3 cellular contexts compared by ENCODE assay signal in genomic region chr15:25856059-25856458, GRCh38. TPM values are rescaled to one million over a fixed set of nuclear protein-coding genes. Genes with fewer than 3 reads are reported as not detected.
"Had no signal": no experiment of that assay in that cellular context is flagged by ENCODE, and none has a peak within 500 bp of the region (broad histone marks: within the 10 kb centered on the region; RNA-seq: fewer than 3 reads in every experiment).

No MANE protein-coding gene starts in this region.

RNA-seq across cellular contexts. Expression of gene ATP10A, which starts 7.1 kb away (rescaled TPM):
- total RNA-seq: endothelial cell of umbilical vein had no signal
- polyA plus RNA-seq: endothelial cell of umbilical vein, keratinocyte, mammary epithelial cell had no signal
